Comparison of ENCODE assay signal across 8 cellular contexts in genomic region chr22:44497904-44498242, GRCh38. TPM values are rescaled to one million over a fixed set of nuclear protein-coding genes. Genes with fewer than 3 reads are reported as not detected.
DNase-seq lines count a peak whose midpoint lies in the region; ATAC-seq lines count a peak whose summit lies in the region.

TSS of gene RTL6 (minus strand) at chr22:44498233. CDS start at chr22:44497556, 677 bp downstream.

- peaks cover 2% of the 10 kb centered on the region for H3K9me3 Mint-ChIP-seq in activated naive CD4-positive, alpha-beta T cell treated with anti-CD3 and anti-CD28 coated beads for 36 hours
- H3K9me3 Mint-ChIP-seq in stimulated activated memory B cell treated with anti-CD40 and anti-IgM and Interleukin-4, amounts not matched to agents 10 μg/mL and 1 μg/mL and 100 μg/mL, for 72 hours: peaks cover 8% of the 10 kb centered on the region

- H3K27ac Mint-ChIP-seq in activated naive CD4-positive, alpha-beta T cell treated with anti-CD3 and anti-CD28 coated beads for 36 hours: peak within 1 kb of the TSS; percentile 83
- peak within 1 kb of the TSS; percentile 82 for H3K27ac Mint-ChIP-seq in stimulated activated memory B cell treated with anti-CD40 and anti-IgM and Interleukin-4, amounts not matched to agents 10 μg/mL and 1 μg/mL and 100 μg/mL, for 72 hours

- H3K36me3 Mint-ChIP-seq in activated naive CD4-positive, alpha-beta T cell treated with anti-CD3 and anti-CD28 coated beads for 36 hours (ENCODE audit: low read depth): peaks cover 12% of the 10 kb centered on the region
- H3K36me3 Mint-ChIP-seq in stimulated activated memory B cell treated with anti-CD40 and anti-IgM and Interleukin-4, amounts not matched to agents 10 μg/mL and 1 μg/mL and 100 μg/mL, for 72 hours: peaks cover 5% of the 10 kb centered on the region

- peaks cover 23% of the 10 kb centered on the region for H3K4me1 Mint-ChIP-seq in activated naive CD4-positive, alpha-beta T cell treated with anti-CD3 and anti-CD28 coated beads for 36 hours (ENCODE audit: low read depth)
- H3K4me1 Mint-ChIP-seq in stimulated activated memory B cell treated with anti-CD40 and anti-IgM and Interleukin-4, amounts not matched to agents 10 μg/mL and 1 μg/mL and 100 μg/mL, for 72 hours: peaks cover 7% of the 10 kb centered on the region

- H3K9me3 ChIP-seq in iPS-18c (ENCODE audit: control insufficient read depth, insufficient read depth, low read length): no peaks in the 10 kb centered on the region

- ATAC-seq in stimulated activated memory B cell treated with anti-CD40 and anti-IgM and Interleukin-4, amounts not matched to agents 10 μg/mL and 1 μg/mL and 100 μg/mL, for 72 hours: no peak
- ATAC-seq in GM18868 (IDR thresholded peaks at IDR 0.05; ENCODE audit: unreplicated experiment): no peak
- ATAC-seq in HG03520 (IDR thresholded peaks at IDR 0.05; ENCODE audit: unreplicated experiment): no peak

- CTCF ChIA-PET in activated naive CD4-positive, alpha-beta T cell treated with anti-CD3 and anti-CD28 coated beads for 36 hours (lab: Charles Lee): no interaction called here

- intact Hi-C loops in activated naive CD4-positive, alpha-beta T cell treated with anti-CD3 and anti-CD28 coated beads for 36 hours (cut with micrococcal nuclease): loop anchor here (1.0 to 10.0 kb wide), 2 partner anchors 43 to 187 kb away; no protein-coding TSS in a partner anchor

- DNase-seq in activated naive CD4-positive, alpha-beta T cell treated with anti-CD3 and anti-CD28 coated beads for 36 hours: no peak
- no peak for DNase-seq in activated naive CD4-positive, alpha-beta T cell (lab: John Stamatoyannopoulos, UW)
- DNase-seq in amniotic stem cell (lab: John Stamatoyannopoulos, UW) (peak; percentile 62), COLO829 (ENCODE audit: low spot score) (no peak)

- no peaks in the 10 kb centered on the region for H3K27me3 Mint-ChIP-seq in activated naive CD4-positive, alpha-beta T cell treated with anti-CD3 and anti-CD28 coated beads for 36 hours (ENCODE audit: low read depth)
- peaks cover 25% of the 10 kb centered on the region for H3K27me3 Mint-ChIP-seq in stimulated activated memory B cell treated with anti-CD40 and anti-IgM and Interleukin-4, amounts not matched to agents 10 μg/mL and 1 μg/mL and 100 μg/mL, for 72 hours

- peak within 1 kb of the TSS; percentile 71 for H3K4me3 ChIP-seq in iPS-18c (ENCODE audit: insufficient read depth, low read depth, low read length)

- peak within 1 kb of the TSS; percentile 74 for H3K4me3 Mint-ChIP-seq in activated naive CD4-positive, alpha-beta T cell treated with anti-CD3 and anti-CD28 coated beads for 36 hours
- H3K4me3 Mint-ChIP-seq in stimulated activated memory B cell treated with anti-CD40 and anti-IgM and Interleukin-4, amounts not matched to agents 10 μg/mL and 1 μg/mL and 100 μg/mL, for 72 hours: peak within 1 kb of the TSS; percentile 82

RNA-seq across cellular contexts. Expression of gene RTL6, which starts in this region (rescaled TPM):
- total RNA-seq in activated naive CD4-positive, alpha-beta T cell treated with anti-CD3 and anti-CD28 coated beads for 36 hours: 1 to 10 TPM; 4.5 to 5.1 TPM
